Comparison of ENCODE assay signal across 27 cellular contexts in the genomic region with DNA sequence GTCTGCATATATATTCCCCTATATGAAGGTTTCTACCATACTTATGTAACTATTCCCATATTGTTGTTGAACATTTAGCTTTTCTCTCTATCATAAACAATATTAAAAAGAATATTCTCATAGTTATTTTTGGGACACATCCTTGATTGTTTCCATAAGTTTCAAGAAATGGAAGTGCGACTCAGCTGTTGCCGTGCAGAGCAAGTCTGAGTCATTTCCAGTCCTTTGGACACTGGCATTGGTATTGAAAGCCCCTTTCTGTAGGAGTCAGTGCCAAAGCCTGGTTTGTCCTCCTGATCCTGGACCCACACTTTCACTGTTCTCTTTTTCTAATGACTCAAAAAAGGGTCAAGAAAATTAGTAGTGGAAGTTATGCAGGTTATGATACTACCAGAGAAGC.
A peak's percentile ranks its signal among the peaks of the same experiment; 100 is the strongest.
DNase-seq lines count a peak whose midpoint lies in the region; ATAC-seq and TF ChIP-seq lines count a peak whose summit lies in the region.
"Had no signal": no experiment of that assay in that cellular context is flagged by ENCODE, and none has a peak within 500 bp of the region (broad histone marks: within the 10 kb centered on the region; RNA-seq: fewer than 3 reads in every experiment).

No MANE protein-coding gene starts in this region.

- ATAC-seq in HG03439 (IDR thresholded peaks at IDR 0.05; ENCODE audit: unreplicated experiment) (no peak), HG03097 (IDR thresholded peaks at IDR 0.05; ENCODE audit: low FRiP score, unreplicated experiment) (no peak)
- ATAC-seq: A549; activated CD8-positive, alpha-beta memory T cell treated with anti-CD3 and anti-CD28 coated beads, Interleukin-2, amount 10 ng/mL, durations not matched to agents 7 days and 5 days; right lobe of liver had no signal

- no peaks in the 10 kb centered on the region for H3K79me2 ChIP-seq in GM23248 (ENCODE audit: insufficient read depth)

- no peak overlapping the region for H3K4me2 ChIP-seq in GM23248 (ENCODE audit: unreplicated experiment)
- H3K4me2 ChIP-seq: A549 had no signal

- H4K20me1 ChIP-seq in GM23248 (ENCODE audit: insufficient read depth) = no peaks in the 10 kb centered on the region

- H3K27ac ChIP-seq in GM23248 (no peak overlapping the region), brain microvascular endothelial cell (no peak overlapping the region)
- H3K27ac ChIP-seq: A549, coronary artery, neutrophil, right lobe of liver, RWPE1, transverse colon had no signal

- no peaks in the 10 kb centered on the region for H3F3A ChIP-seq in GM23248 (ENCODE audit: insufficient read depth)

- no peak overlapping the region for H3K4me3 ChIP-seq in GM23248
- no peak overlapping the region for H3K4me3 ChIP-seq in brain microvascular endothelial cell (ENCODE audit: low read depth, low read length)
- H3K4me3 ChIP-seq: A549, coronary artery, right lobe of liver, transverse colon had no signal

- H3K36me3 ChIP-seq in GM23248 (ENCODE audit: low read depth) = no peaks in the 10 kb centered on the region
- no peaks in the 10 kb centered on the region for H3K36me3 ChIP-seq in brain microvascular endothelial cell (replicated peaks)
- H3K36me3 ChIP-seq: neutrophil, right lobe of liver, transverse colon had no signal

- H2AFZ ChIP-seq in GM23248 = no peak overlapping the region

- in situ Hi-C loops in GM23248 (cut with MboI) = no loop called here
- in situ Hi-C loops in brain microvascular endothelial cell (cut with HindIII; ENCODE audit: low pct_ligation_motif_present, low sequenced_read_pairs) = no loop called here

- WGBS in GM23248 (ENCODE audit: low coverage in 1 of 2, low lambda C conversion rate in 2 of 2, missing lambda C conversion rate in 2 of 2), 2 experiments = 20 to 21% methylated on average over 2 of the region's 2 CpGs

- DNase-seq in AG08396 (ENCODE audit: low spot score) (peak; percentile 17), GM23248 (peak; percentile 44), brain microvascular endothelial cell (peak; percentile 0), foreskin melanocyte (peak; percentile 20), germinal center (ENCODE audit: low spot score) (no peak), GM19240 (ENCODE audit: insufficient read length, low spot score) (no peak)
- DNase-seq: activated CD4-positive, alpha-beta T cell treated with anti-CD3 and anti-CD28 coated beads, Interleukin-2, amount 50 U/mL, for 4 hours; activated CD8-positive, alpha-beta memory T cell treated with anti-CD3 and anti-CD28 coated beads, Interleukin-2, amount 10 ng/mL, durations not matched to agents 7 days and 5 days; activated gamma-delta T cell treated with Interleukin-2 at 50 U/mL for 16 hours; activated T-cell treated with anti-CD3 and anti-CD28 coated beads, Interleukin-2, amount 50 U/mL, for 48 hours; caudate nucleus; CD8-positive, alpha-beta memory T cell; DMS153; glutamatergic neuron; naive B cell; NCI-H1930; NCI-H510A treated with DMSO at 0.1 percent for 48 hours; right lobe of liver; stimulated activated CD4-positive, alpha-beta T cell treated with anti-CD3 and anti-CD28 coated beads, Interleukin-12 subunit alpha, Interleukin-12 subunit beta, amount 100 ng/mL, for 4 hours; stimulated activated CD4-positive, alpha-beta T cell treated with anti-CD3 and anti-CD28 coated beads, Interleukin-4, amount 100 ng/mL, for 1 hour; transverse colon had no signal

- no peaks in the 10 kb centered on the region for H3K9me2 ChIP-seq in GM23248 (ENCODE audit: insufficient read depth)

- no peak overlapping the region for H3K9ac ChIP-seq in GM23248

- H3K4me1 ChIP-seq in GM23248 (ENCODE audit: insufficient read depth) = no peaks in the 10 kb centered on the region
- H3K4me1 ChIP-seq: A549, right lobe of liver, transverse colon had no signal

- H3K9me3 ChIP-seq in GM23248 (ENCODE audit: low read depth) = no peaks in the 10 kb centered on the region
- H3K9me3 ChIP-seq: A549, neutrophil, right lobe of liver, transverse colon had no signal

- TF ChIP-seq CTCF in brain microvascular endothelial cell (IDR thresholded peaks at IDR 0.05; ENCODE audit: low read depth, low read length, missing control alignments) = no peak

- H3K27me3 ChIP-seq in GM23248 (replicated peaks; ENCODE audit: insufficient read depth) = no peaks in the 10 kb centered on the region
- H3K27me3 ChIP-seq in brain microvascular endothelial cell (replicated peaks) = no peaks in the 10 kb centered on the region
- H3K27me3 ChIP-seq: neutrophil, right lobe of liver, transverse colon had no signal

Comparison
In these comparisons a context has a peak if more than half of its experiments do, and no peak if none do; other contexts are left out.
1. DNase-seq: peak in AG08396 (single experiment), GM23248 (single experiment), brain microvascular endothelial cell (single experiment) and foreskin melanocyte (single experiment); none in germinal center (single experiment) and GM19240 (single experiment).